21 cellular contexts compared by ENCODE assay signal in genomic region chr5:107293551-107293950, GRCh38.
"Had no signal": no experiment of that assay in that cellular context is flagged by ENCODE, and none has a peak within 500 bp of the region (broad histone marks: within the 10 kb centered on the region; RNA-seq: fewer than 3 reads in every experiment).

No MANE protein-coding gene starts in this region.

- H3K36me3 Mint-ChIP-seq: memory B cell; stimulated activated effector memory CD8-positive, alpha-beta T cell treated with anti-CD3 and anti-CD28 coated beads, Interleukin-12 subunit alpha, Interleukin-12 subunit beta, amount 100 ng/mL, for 72 hours had no signal

- FAIRE-seq: keratinocyte had no signal

- DNase-seq: effector memory CD4-positive, alpha-beta T cell; foreskin fibroblast; glutamatergic neuron; left ventricle myocardium inferior; lower lobe of right lung; nephron progenitor cell; right cardiac atrium; stimulated activated CD4-positive, alpha-beta T cell treated with anti-CD3 and anti-CD28 coated beads, Interleukin-4, amount 100 ng/mL, for 1 hour; stimulated activated CD8-positive, alpha-beta memory T cell treated with anti-CD3 and anti-CD28 coated beads, Interleukin-4, amount 100 ng/mL, for 48 hours; testis; upper lobe of right lung had no signal

- H3K27ac Mint-ChIP-seq: memory B cell; nephron progenitor cell; stimulated activated effector memory CD8-positive, alpha-beta T cell treated with anti-CD3 and anti-CD28 coated beads, Interleukin-12 subunit alpha, Interleukin-12 subunit beta, amount 100 ng/mL, for 72 hours; stimulated activated naive CD8-positive, alpha-beta T cell treated with anti-CD3 and anti-CD28 coated beads, Interleukin-15, Interleukin-2, amounts not matched to agents 100 ng/mL and 50 ng/mL, for 24 hours had no signal

- H3K4me3 ChIP-seq: esophagus muscularis mucosa, gastroesophageal sphincter, left ventricle myocardium inferior, lower lobe of right lung, smooth muscle cell, testis, tibial nerve, upper lobe of right lung, vagina had no signal

- H3K9me3 Mint-ChIP-seq: memory B cell; stimulated activated effector memory CD8-positive, alpha-beta T cell treated with anti-CD3 and anti-CD28 coated beads, Interleukin-12 subunit alpha, Interleukin-12 subunit beta, amount 100 ng/mL, for 72 hours; stimulated activated naive CD8-positive, alpha-beta T cell treated with anti-CD3 and anti-CD28 coated beads, Interleukin-15, Interleukin-2, amounts not matched to agents 100 ng/mL and 50 ng/mL, for 24 hours had no signal

- H3K27ac ChIP-seq: epithelial cell of prostate, esophagus muscularis mucosa, gastroesophageal sphincter, left ventricle myocardium inferior, lower lobe of right lung, testis, tibial nerve, upper lobe of right lung, vagina had no signal

- H3K4me2 ChIP-seq: smooth muscle cell had no signal

- H3K4me3 Mint-ChIP-seq: memory B cell; nephron progenitor cell; stimulated activated effector memory CD8-positive, alpha-beta T cell treated with anti-CD3 and anti-CD28 coated beads, Interleukin-12 subunit alpha, Interleukin-12 subunit beta, amount 100 ng/mL, for 72 hours; stimulated activated naive CD8-positive, alpha-beta T cell treated with anti-CD3 and anti-CD28 coated beads, Interleukin-15, Interleukin-2, amounts not matched to agents 100 ng/mL and 50 ng/mL, for 24 hours had no signal

- ATAC-seq: gastroesophageal sphincter; lower lobe of right lung; right cardiac atrium; stimulated activated effector memory CD8-positive, alpha-beta T cell treated with anti-CD3 and anti-CD28 coated beads, Interleukin-12 subunit alpha, Interleukin-12 subunit beta, amount 100 ng/mL, for 72 hours; upper lobe of right lung had no signal

- H3K27me3 ChIP-seq: esophagus muscularis mucosa, gastroesophageal sphincter, testis, tibial nerve, upper lobe of right lung, vagina had no signal

- H3K36me3 ChIP-seq: esophagus muscularis mucosa, gastroesophageal sphincter, left ventricle myocardium inferior, lower lobe of right lung, tibial nerve, upper lobe of right lung, vagina had no signal

- H3K9me3 ChIP-seq: esophagus muscularis mucosa, gastroesophageal sphincter, left ventricle myocardium inferior, lower lobe of right lung, testis, tibial nerve, upper lobe of right lung, vagina had no signal

- H3K4me1 ChIP-seq: esophagus muscularis mucosa, gastroesophageal sphincter, testis had no signal
